In genomic region chr20:64223526-64224067, GRCh38 we compare ENCODE assay signal across 9 cellular contexts. TPM values are rescaled to one million over a fixed set of nuclear protein-coding genes. Genes with fewer than 3 reads are reported as not detected.
DNase-seq lines count a peak whose midpoint lies in the region; ATAC-seq and TF ChIP-seq lines count a peak whose summit lies in the region.
"Had no signal": no experiment of that assay in that cellular context is flagged by ENCODE, and none has a peak within 500 bp of the region (broad histone marks: within the 10 kb centered on the region; RNA-seq: fewer than 3 reads in every experiment).

No MANE protein-coding gene starts in this region.

- H3K4me2 ChIP-seq in BLaER1 = peak overlapping the region; percentile 81

- peak overlapping the region; percentile 13; the same call in 1 of the 2 replicates for H3K9ac ChIP-seq in BLaER1

- H3K4me3 ChIP-seq in BLaER1 (no peak overlapping the region), transverse colon (no peak overlapping the region)

- in situ Hi-C loops in transverse colon (cut with MboI; ENCODE audit: low pct_ligation_motif_present in 1 of 4, low pct_unique_long_range_greater_than_20kb in 1 of 4, low sequenced_read_pairs in 3 of 4) = no loop called here

- H3K27ac Mint-ChIP-seq in activated CD8-positive, alpha-beta T cell treated with anti-CD3 and anti-CD28 coated beads, Interleukin-2, amount 10 ng/mL, durations not matched to agents 7 days and 5 days = no peak overlapping the region

- TF ChIP-seq EP300 in transverse colon (IDR thresholded peaks at IDR 0.05; ENCODE audit: low read depth) = no peak

- intact Hi-C loops in transverse colon (cut with DNase I; ENCODE audit: low total_unique reads) = no loop called here

- H3K4me1 Mint-ChIP-seq in activated CD8-positive, alpha-beta T cell treated with anti-CD3 and anti-CD28 coated beads, Interleukin-2, amount 10 ng/mL, durations not matched to agents 7 days and 5 days (ENCODE audit: low read depth) = peaks cover 3% of the 10 kb centered on the region

- 63 to 80% methylated on average over 8 of the region's 13 CpGs for WGBS in transverse colon (ENCODE audit: low coverage in 1 of 2), 2 donors

- no peak for TF ChIP-seq POLR2A in transverse colon (IDR thresholded peaks at IDR 0.05)

- H3K27me3 Mint-ChIP-seq in activated CD8-positive, alpha-beta T cell treated with anti-CD3 and anti-CD28 coated beads, Interleukin-2, amount 10 ng/mL, durations not matched to agents 7 days and 5 days (ENCODE audit: low read depth) = peaks cover 4% of the 10 kb centered on the region

- POLR2A ChIA-PET in activated CD8-positive, alpha-beta T cell treated with anti-CD3 and anti-CD28 coated beads, Interleukin-2, amount 10 ng/mL, durations not matched to agents 7 days and 5 days (lab: Charles Lee) = no interaction called here

- H3K27ac ChIP-seq in BLaER1 = peak overlapping the region; percentile 50; the same call in 1 of the 2 replicates
- peak overlapping the region; percentile 10 for H3K27ac ChIP-seq in cingulate gyrus (ENCODE audit: low read depth, low read length)
- no peak overlapping the region for H3K27ac ChIP-seq in transverse colon

- TF ChIP-seq CTCF in transverse colon (IDR thresholded peaks at IDR 0.05) = no peak

- H3K9me3 ChIP-seq in BLaER1 (no peaks in the 10 kb centered on the region), transverse colon (no peaks in the 10 kb centered on the region)

- no peaks in the 10 kb centered on the region for H3K36me3 Mint-ChIP-seq in activated CD8-positive, alpha-beta T cell treated with anti-CD3 and anti-CD28 coated beads, Interleukin-2, amount 10 ng/mL, durations not matched to agents 7 days and 5 days (ENCODE audit: low read depth)

- H3K27me3 ChIP-seq in BLaER1 (peaks cover 35% of the 10 kb centered on the region), transverse colon (no peaks in the 10 kb centered on the region)

- CTCF ChIA-PET in activated CD8-positive, alpha-beta T cell treated with anti-CD3 and anti-CD28 coated beads, Interleukin-2, amount 10 ng/mL, durations not matched to agents 7 days and 5 days (lab: Charles Lee) = interaction anchor here (1.0 kb wide), 1 partner anchor 8 kb away, joined by 3 read pairs; no protein-coding TSS in a partner anchor

- H4K20me1 ChIP-seq in BLaER1 = no peaks in the 10 kb centered on the region

- H3K9me3 Mint-ChIP-seq in activated CD8-positive, alpha-beta T cell treated with anti-CD3 and anti-CD28 coated beads, Interleukin-2, amount 10 ng/mL, durations not matched to agents 7 days and 5 days (ENCODE audit: insufficient read depth) = no peaks in the 10 kb centered on the region

- H3K4me1 ChIP-seq in BLaER1 (peaks cover 85% of the 10 kb centered on the region), transverse colon (peaks cover 0 to 8% (median 3%) of the 10 kb centered on the region in 4 donors)

- ATAC-seq in GM21381 (IDR thresholded peaks at IDR 0.05; ENCODE audit: unreplicated experiment) = no peak
- ATAC-seq in GM18519 (IDR thresholded peaks at IDR 0.05; ENCODE audit: low FRiP score, unreplicated experiment) = no peak
- ATAC-seq in activated CD8-positive, alpha-beta T cell treated with anti-CD3 and anti-CD28 coated beads, Interleukin-2, amount 10 ng/mL, durations not matched to agents 7 days and 5 days = no peak

- H3K36me3 ChIP-seq in BLaER1 (no peaks in the 10 kb centered on the region), transverse colon (no peaks in the 10 kb centered on the region)

- DNase-seq in NCI-H187 (lab: John Stamatoyannopoulos, UW) = peak; percentile 53 to 68
- peak; percentile 7 for DNase-seq in medulla oblongata (ENCODE audit: extremely low spot score)
- no peak for DNase-seq in transverse colon
- DNase-seq in activated CD8-positive, alpha-beta T cell treated with anti-CD3 and anti-CD28 coated beads, Interleukin-2, amount 10 ng/mL, durations not matched to agents 7 days and 5 days = no peak
- DNase-seq: activated gamma-delta T cell had no signal

- no peak overlapping the region for H3K4me3 Mint-ChIP-seq in activated CD8-positive, alpha-beta T cell treated with anti-CD3 and anti-CD28 coated beads, Interleukin-2, amount 10 ng/mL, durations not matched to agents 7 days and 5 days

RNA-seq across cellular contexts. Expression of gene PCMTD2, which starts 32.0 kb away (rescaled TPM):
- total RNA-seq in transverse colon = 10 to 100 TPM; 17.6 to 55.3 (median 34.2) TPM
- 10 to 100 TPM; 32.0 to 33.2 TPM for total RNA-seq in activated CD8-positive, alpha-beta T cell treated with anti-CD3 and anti-CD28 coated beads, Interleukin-2, amount 10 ng/mL, durations not matched to agents 7 days and 5 days

RNA-seq across cellular contexts. Expression of gene MYT1, which starts 59.3 kb away (rescaled TPM):
- total RNA-seq in transverse colon = under 1 TPM in 2 of 4 donors, not detected in 2; 0.16 to 0.55 TPM
- not detected for total RNA-seq in activated CD8-positive, alpha-beta T cell treated with anti-CD3 and anti-CD28 coated beads, Interleukin-2, amount 10 ng/mL, durations not matched to agents 7 days and 5 days

Comparison
In these comparisons a context has a peak if more than half of its experiments do, and no peak if none do; other contexts are left out.
1. H3K27ac ChIP-seq: peak in BLaER1 (single experiment) and cingulate gyrus (single experiment); none in transverse colon (0 of 4).
2. DNase-seq: peak in NCI-H187 (2 of 2) and medulla oblongata (single experiment); none in transverse colon (single experiment) and activated CD8-positive, alpha-beta T cell treated with anti-CD3 and anti-CD28 coated beads, Interleukin-2, amount 10 ng/mL, durations not matched to agents 7 days and 5 days (single experiment).